ENCODE assay signal across 10 cellular contexts in genomic region chr2:60535392-60536312, GRCh38. TPM values are rescaled to one million over a fixed set of nuclear protein-coding genes. Genes with fewer than 3 reads are reported as not detected.
A peak's percentile ranks its signal among the peaks of the same experiment; 100 is the strongest.
DNase-seq lines count a peak whose midpoint lies in the region; ATAC-seq and TF ChIP-seq lines count a peak whose summit lies in the region.
"Had no signal": no experiment of that assay in that cellular context is flagged by ENCODE, and none has a peak within 500 bp of the region (broad histone marks: within the 10 kb centered on the region; RNA-seq: fewer than 3 reads in every experiment).

No MANE protein-coding gene starts in this region.

- H3K27ac ChIP-seq in angular gyrus (ENCODE audit: low read depth, low read length) (peak overlapping the region; percentile 47), MM.1S (ENCODE audit: low read length) (no peak overlapping the region)

- no peaks in the 10 kb centered on the region for H3K9me2 ChIP-seq in MM.1S (replicated peaks; ENCODE audit: insufficient read depth, low read length)

- no peaks in the 10 kb centered on the region for H3K4me1 ChIP-seq in MM.1S (ENCODE audit: low read length)

- ATAC-seq in GM19455 (IDR thresholded peaks at IDR 0.05; ENCODE audit: unreplicated experiment) (peak; percentile 65), HG02973 (IDR thresholded peaks at IDR 0.05; ENCODE audit: unreplicated experiment) (peak; percentile 82), left colon (no peak)
- ATAC-seq: activated naive CD8-positive, alpha-beta T cell treated with anti-CD3 and anti-CD28 coated beads, Interleukin-2, amount 50 U/mL, for 24 hours; stimulated activated effector memory CD8-positive, alpha-beta T cell treated with anti-CD3 and anti-CD28 coated beads, Interleukin-12 subunit alpha, Interleukin-12 subunit beta, amount 100 ng/mL, for 72 hours had no signal

- DNase-seq in GM12864 (ENCODE audit: low read depth): no peak
- DNase-seq in GF-D8 (lab: John Stamatoyannopoulos, UW): no peak
- no peak for DNase-seq in MM.1S
- no peak for DNase-seq in left colon
- DNase-seq in NCI-H2029 treated with DMSO at 0.1 percent for 48 hours (lab: John Stamatoyannopoulos, UW): no peak
- DNase-seq: activated naive CD8-positive, alpha-beta T cell treated with anti-CD3 and anti-CD28 coated beads, Interleukin-2, amount 50 U/mL, for 24 hours had no signal

- no peaks in the 10 kb centered on the region for H3F3A ChIP-seq in MM.1S (ENCODE audit: insufficient read depth, low read length)

- no peaks in the 10 kb centered on the region for H3K9me3 ChIP-seq in MM.1S (replicated peaks; ENCODE audit: insufficient read depth, low read length)

- intact Hi-C loops in left colon (cut with DNase I, micrococcal nuclease): no loop called here

- TF ChIP-seq CTCF in GM12864 (IDR thresholded peaks at IDR 0.05; ENCODE audit: low read depth, low read length, missing control alignments) (no peak), MM.1S (IDR thresholded peaks at IDR 0.05; ENCODE audit: low read length) (no peak)

- H3K4me3 ChIP-seq in GM12864 (ENCODE audit: low read depth, low read length): peak overlapping the region; percentile 34
- no peak overlapping the region for H3K4me3 ChIP-seq in MM.1S (ENCODE audit: low read length)

- H3K79me2 ChIP-seq in MM.1S (ENCODE audit: low read length): no peaks in the 10 kb centered on the region

- no peak overlapping the region for H3K9ac ChIP-seq in MM.1S (ENCODE audit: low read length)

- no peak overlapping the region for H3K4me2 ChIP-seq in MM.1S (ENCODE audit: low read depth, low read length)

- H3K36me3 ChIP-seq in MM.1S (replicated peaks; ENCODE audit: insufficient read depth, low read length): no peaks in the 10 kb centered on the region

- H4K20me1 ChIP-seq in MM.1S (ENCODE audit: insufficient read depth, low read length): no peaks in the 10 kb centered on the region

- H2AFZ ChIP-seq in MM.1S (ENCODE audit: low read length): no peak overlapping the region

- no peaks in the 10 kb centered on the region for H3K27me3 ChIP-seq in MM.1S (replicated peaks; ENCODE audit: insufficient read depth, low read length)

RNA-seq across cellular contexts. Expression of gene BCL11A, which starts 17.8 kb away (rescaled TPM):
- total RNA-seq in left colon: 10 to 100 TPM; 28.9 to 29.0 TPM
